In genomic region chr19:40621966-40622772, GRCh38 we compare ENCODE assay signal across 1 cellular context.
TF ChIP-seq lines count a peak whose summit lies in the region.

No MANE protein-coding gene starts in this region.

TF ChIP-seq in HCT116, 20 proteins besides CTCF, POLR2A, EP300 and RAD21 (continued from another document):
- TF ChIP-seq, protein P1, sequence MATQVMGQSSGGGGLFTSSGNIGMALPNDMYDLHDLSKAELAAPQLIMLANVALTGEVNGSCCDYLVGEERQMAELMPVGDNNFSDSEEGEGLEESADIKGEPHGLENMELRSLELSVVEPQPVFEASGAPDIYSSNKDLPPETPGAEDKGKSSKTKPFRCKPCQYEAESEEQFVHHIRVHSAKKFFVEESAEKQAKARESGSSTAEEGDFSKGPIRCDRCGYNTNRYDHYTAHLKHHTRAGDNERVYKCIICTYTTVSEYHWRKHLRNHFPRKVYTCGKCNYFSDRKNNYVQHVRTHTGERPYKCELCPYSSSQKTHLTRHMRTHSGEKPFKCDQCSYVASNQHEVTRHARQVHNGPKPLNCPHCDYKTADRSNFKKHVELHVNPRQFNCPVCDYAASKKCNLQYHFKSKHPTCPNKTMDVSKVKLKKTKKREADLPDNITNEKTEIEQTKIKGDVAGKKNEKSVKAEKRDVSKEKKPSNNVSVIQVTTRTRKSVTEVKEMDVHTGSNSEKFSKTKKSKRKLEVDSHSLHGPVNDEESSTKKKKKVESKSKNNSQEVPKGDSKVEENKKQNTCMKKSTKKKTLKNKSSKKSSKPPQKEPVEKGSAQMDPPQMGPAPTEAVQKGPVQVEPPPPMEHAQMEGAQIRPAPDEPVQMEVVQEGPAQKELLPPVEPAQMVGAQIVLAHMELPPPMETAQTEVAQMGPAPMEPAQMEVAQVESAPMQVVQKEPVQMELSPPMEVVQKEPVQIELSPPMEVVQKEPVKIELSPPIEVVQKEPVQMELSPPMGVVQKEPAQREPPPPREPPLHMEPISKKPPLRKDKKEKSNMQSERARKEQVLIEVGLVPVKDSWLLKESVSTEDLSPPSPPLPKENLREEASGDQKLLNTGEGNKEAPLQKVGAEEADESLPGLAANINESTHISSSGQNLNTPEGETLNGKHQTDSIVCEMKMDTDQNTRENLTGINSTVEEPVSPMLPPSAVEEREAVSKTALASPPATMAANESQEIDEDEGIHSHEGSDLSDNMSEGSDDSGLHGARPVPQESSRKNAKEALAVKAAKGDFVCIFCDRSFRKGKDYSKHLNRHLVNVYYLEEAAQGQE (IDR thresholded peaks at IDR 0.05; ENCODE audit: low read depth), result no peak
- no peak for TF ChIP-seq ZBTB33 (IDR thresholded peaks at IDR 0.05; ENCODE audit: extremely low read depth, insufficient replicate concordance, low read length)
